24 cellular contexts compared by ENCODE assay signal in the genomic region with DNA sequence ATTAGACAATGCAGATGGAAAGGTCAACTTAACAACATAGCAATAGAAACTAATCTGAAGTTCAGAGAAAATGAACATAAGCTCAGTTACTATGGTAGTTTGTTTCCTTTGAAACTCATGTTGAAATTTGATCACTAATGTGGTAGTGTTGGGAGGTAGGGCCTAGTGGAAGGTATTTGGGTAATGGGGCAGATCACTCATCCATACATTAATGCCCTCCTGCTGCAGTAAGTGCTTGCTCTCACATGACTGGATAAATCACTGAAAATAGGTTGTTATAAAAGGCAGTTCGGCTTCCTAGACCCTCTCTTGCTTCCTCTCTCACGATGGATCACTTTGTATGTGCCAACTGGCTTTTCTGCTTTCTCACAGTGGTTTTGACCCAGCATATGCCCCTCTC.
DNase-seq lines count a peak whose midpoint lies in the region; ATAC-seq and TF ChIP-seq lines count a peak whose summit lies in the region.
"Had no signal": no experiment of that assay in that cellular context is flagged by ENCODE, and none has a peak within 500 bp of the region (broad histone marks: within the 10 kb centered on the region; RNA-seq: fewer than 3 reads in every experiment).

No MANE protein-coding gene starts in this region.

- H3K79me2 ChIP-seq in HCT116 (ENCODE audit: insufficient read depth, low read length) (no peaks in the 10 kb centered on the region), MM.1S (ENCODE audit: low read length) (no peaks in the 10 kb centered on the region)
- H3K79me2 ChIP-seq: hepatocyte had no signal

- H4K20me1 ChIP-seq in HCT116 (ENCODE audit: insufficient read depth), result no peaks in the 10 kb centered on the region
- no peaks in the 10 kb centered on the region for H4K20me1 ChIP-seq in MM.1S (ENCODE audit: insufficient read depth, low read length)

- TF ChIP-seq RAD21 in HCT116 (IDR thresholded peaks at IDR 0.05; ENCODE audit: low read depth), result no peak

- H3K36me3 Mint-ChIP-seq in WTC11, result no peaks in the 10 kb centered on the region
- H3K36me3 Mint-ChIP-seq: activated naive CD4-positive, alpha-beta T cell treated with anti-CD3 and anti-CD28 coated beads, Interleukin-2, amount 50 U/mL, for 72 hours had no signal

- no peaks in the 10 kb centered on the region for H3K9me3 ChIP-seq in HCT116 (ENCODE audit: control insufficient read depth in 1 of 2, insufficient read depth in 1 of 2, low read depth in 1 of 2, low read length in 2 of 2)
- H3K9me3 ChIP-seq in MM.1S (replicated peaks; ENCODE audit: insufficient read depth, low read length), result no peaks in the 10 kb centered on the region
- H3K9me3 ChIP-seq: spleen, thyroid gland had no signal

- no peak for TF ChIP-seq CTCF in HCT116 (IDR thresholded peaks at IDR 0.05 in 2 of 3, conservative IDR thresholded peaks at IDR 0.05 in 1 of 3; ENCODE audit: borderline replicate concordance in 1 of 3, insufficient read depth in 1 of 3, low read depth in 2 of 3, low read length in 2 of 3)
- no peak for TF ChIP-seq CTCF in WTC11 (IDR thresholded peaks at IDR 0.05)
- no peak for TF ChIP-seq CTCF in MM.1S (IDR thresholded peaks at IDR 0.05; ENCODE audit: low read length)

- H3K36me3 ChIP-seq in HCT116 (ENCODE audit: control insufficient read depth in 1 of 2, insufficient read depth in 2 of 2, low read length in 2 of 2), result no peaks in the 10 kb centered on the region
- no peaks in the 10 kb centered on the region for H3K36me3 ChIP-seq in MM.1S (replicated peaks; ENCODE audit: insufficient read depth, low read length)
- H3K36me3 ChIP-seq: spleen, thyroid gland, WERI-Rb-1 had no signal

- no peaks in the 10 kb centered on the region for H3K9me3 Mint-ChIP-seq in WTC11
- H3K9me3 Mint-ChIP-seq: central memory CD8-positive, alpha-beta T cell; stimulated activated naive CD8-positive, alpha-beta T cell treated with anti-CD3 and anti-CD28 coated beads, Interleukin-15, Interleukin-2, amounts not matched to agents 100 ng/mL and 50 ng/mL, for 24 hours; T-helper 2 cell treated with Interferon-gamma antibody and Interleukin-4, amounts not matched to agents 5 μg/mL and 100 μg/mL, for 36 hours had no signal

- H3K27ac Mint-ChIP-seq in WTC11, result no peak overlapping the region
- H3K27ac Mint-ChIP-seq: activated naive CD4-positive, alpha-beta T cell treated with anti-CD3 and anti-CD28 coated beads, Interleukin-2, amount 50 U/mL, for 72 hours; CD4-positive, alpha-beta T cell; stimulated activated naive CD8-positive, alpha-beta T cell treated with anti-CD3 and anti-CD28 coated beads, Interleukin-15, Interleukin-2, amounts not matched to agents 100 ng/mL and 50 ng/mL, for 24 hours; T-helper 2 cell treated with Interferon-gamma antibody and Interleukin-4, amounts not matched to agents 5 μg/mL and 100 μg/mL, for 36 hours had no signal

- H3K4me2 ChIP-seq in HCT116 (ENCODE audit: low read length) (no peak overlapping the region), MM.1S (ENCODE audit: low read depth, low read length) (no peak overlapping the region)
- H3K4me2 ChIP-seq: hepatocyte, KMS-11 had no signal

- H3K27me3 Mint-ChIP-seq in WTC11 (ENCODE audit: low read depth), result no peaks in the 10 kb centered on the region
- H3K27me3 Mint-ChIP-seq: CD4-positive, alpha-beta T cell; central memory CD8-positive, alpha-beta T cell; stimulated activated naive CD8-positive, alpha-beta T cell treated with anti-CD3 and anti-CD28 coated beads, Interleukin-15, Interleukin-2, amounts not matched to agents 100 ng/mL and 50 ng/mL, for 24 hours had no signal

- no peaks in the 10 kb centered on the region for H3F3A ChIP-seq in MM.1S (ENCODE audit: insufficient read depth, low read length)

- H3K9ac ChIP-seq in HCT116 (ENCODE audit: low read length), result no peak overlapping the region
- no peak overlapping the region for H3K9ac ChIP-seq in MM.1S (ENCODE audit: low read length)
- H3K9ac ChIP-seq: KMS-11 had no signal

- CTCF ChIA-PET in HCT116 (lab: Charles Lee), result no interaction called here
- CTCF ChIA-PET in WTC11 (lab: Charles Lee), result no interaction called here

- POLR2A ChIA-PET in HCT116 (lab: Charles Lee), result no interaction called here
- POLR2A ChIA-PET in WTC11 (lab: Charles Lee), result no interaction called here

- no TSS peak for BruUV-seq in HCT116 (replicated peaks; lab: Mats Ljungman, UMichigan)

- peaks cover 8% of the 10 kb centered on the region for H3K4me1 Mint-ChIP-seq in WTC11
- H3K4me1 Mint-ChIP-seq: central memory CD8-positive, alpha-beta T cell had no signal

- ATAC-seq in HCT116 (no peak), WTC11 (peak; percentile 84), HG02571 (IDR thresholded peaks at IDR 0.05; ENCODE audit: unreplicated experiment) (no peak)
- ATAC-seq: activated naive CD4-positive, alpha-beta T cell treated with anti-CD3 and anti-CD28 coated beads, Interleukin-2, amount 50 U/mL, for 72 hours had no signal

- H3K9me2 ChIP-seq in HCT116 (ENCODE audit: insufficient read depth) (no peaks in the 10 kb centered on the region; the same call in 1 of the 2 replicates), MM.1S (replicated peaks; ENCODE audit: insufficient read depth, low read length) (no peaks in the 10 kb centered on the region)

- no peak overlapping the region for H3K27ac ChIP-seq in HCT116 (ENCODE audit: low read depth, low read length)
- no peak overlapping the region for H3K27ac ChIP-seq in MM.1S (ENCODE audit: low read length)
- H3K27ac ChIP-seq: epithelial cell of prostate, hepatocyte, KMS-11, spleen, thyroid gland, WERI-Rb-1 had no signal

- no peaks in the 10 kb centered on the region for H3K4me1 ChIP-seq in HCT116 (ENCODE audit: control insufficient read depth in 1 of 2, insufficient read depth in 2 of 2, low read length in 2 of 2)
- no peaks in the 10 kb centered on the region for H3K4me1 ChIP-seq in MM.1S (ENCODE audit: low read length)
- H3K4me1 ChIP-seq: spleen, thyroid gland had no signal

- intact Hi-C loops in HCT116 (cut with micrococcal nuclease), result no loop called here

- TF ChIP-seq POLR2A in HCT116 (IDR thresholded peaks at IDR 0.05; ENCODE audit: borderline replicate concordance, extremely low read depth, insufficient read depth, insufficient read length), result no peak

- DNase-seq in HCT116 (ENCODE audit: low read depth, low spot score), result no peak
- DNase-seq in NCI-H2081 treated with DMSO at 0.1 percent for 48 hours (lab: John Stamatoyannopoulos, UW), result peak; percentile 37
- no peak for DNase-seq in WTC11 (ENCODE audit: low spot score)
- peak; percentile 68 for DNase-seq in left kidney (ENCODE audit: low read depth, low spot score)
- no peak for DNase-seq in stimulated activated CD4-positive, alpha-beta T cell treated with anti-CD3 and anti-CD28 coated beads, Interleukin-1b, Interleukin-23, amount 100 ng/mL, for 48 hours
- no peak for DNase-seq in MM.1S
- no peak for DNase-seq in NOMO-1 (lab: John Stamatoyannopoulos, UW; ENCODE audit: unreplicated experiment in 2 of 2)
- DNase-seq: aorta; CD4-positive, alpha-beta T cell; kidney; MV-4-11; NCI-H2227 treated with DMSO at 0.1 percent for 48 hours; occipital lobe; spleen; thyroid gland; WERI-Rb-1 had no signal

- H2AFZ ChIP-seq in HCT116 (ENCODE audit: low read depth, low read length, poor library complexity, severe bottlenecking) (peak overlapping the region; percentile 11), MM.1S (ENCODE audit: low read length) (no peak overlapping the region)
- H2AFZ ChIP-seq: hepatocyte had no signal

- H3K27me3 ChIP-seq in HCT116 (ENCODE audit: insufficient read depth, low read length) (no peaks in the 10 kb centered on the region), MM.1S (replicated peaks; ENCODE audit: insufficient read depth, low read length) (no peaks in the 10 kb centered on the region)
- H3K27me3 ChIP-seq: hepatocyte, spleen, thyroid gland had no signal

- RAD21 ChIA-PET in HCT116 (lab: Charles Lee; ENCODE audit: low non-redundant PET in 1 of 2, low total read pairs in 2 of 2, uncharacterized antibody in 2 of 2, unreplicated experiment in 2 of 2), result no interaction called here

- H3K4me3 Mint-ChIP-seq in WTC11, result no peak overlapping the region
- H3K4me3 Mint-ChIP-seq: CD4-positive, alpha-beta T cell; central memory CD8-positive, alpha-beta T cell; stimulated activated naive CD8-positive, alpha-beta T cell treated with anti-CD3 and anti-CD28 coated beads, Interleukin-15, Interleukin-2, amounts not matched to agents 100 ng/mL and 50 ng/mL, for 24 hours; T-helper 2 cell treated with Interferon-gamma antibody and Interleukin-4, amounts not matched to agents 5 μg/mL and 100 μg/mL, for 36 hours had no signal

- H3K4me3 ChIP-seq in HCT116 (replicated peaks in 1 of 2; ENCODE audit: low read depth in 1 of 2, low read length in 2 of 2) (no peak overlapping the region), MM.1S (ENCODE audit: low read length) (no peak overlapping the region)
- H3K4me3 ChIP-seq: hepatocyte, spleen, thyroid gland had no signal

TF ChIP-seq in WTC11, 78 proteins besides CTCF, POLR2A, EP300 and RAD21 (continues in another document):
- TF ChIP-seq PRRX2 (CRISPR knock-in tag; IDR thresholded peaks at IDR 0.05), result no peak
- no peak for TF ChIP-seq ZNF121 (CRISPR knock-in tag; IDR thresholded peaks at IDR 0.05)
- no peak for TF ChIP-seq JAZF1 (CRISPR knock-in tag; IDR thresholded peaks at IDR 0.05)
- TF ChIP-seq, protein P1, sequence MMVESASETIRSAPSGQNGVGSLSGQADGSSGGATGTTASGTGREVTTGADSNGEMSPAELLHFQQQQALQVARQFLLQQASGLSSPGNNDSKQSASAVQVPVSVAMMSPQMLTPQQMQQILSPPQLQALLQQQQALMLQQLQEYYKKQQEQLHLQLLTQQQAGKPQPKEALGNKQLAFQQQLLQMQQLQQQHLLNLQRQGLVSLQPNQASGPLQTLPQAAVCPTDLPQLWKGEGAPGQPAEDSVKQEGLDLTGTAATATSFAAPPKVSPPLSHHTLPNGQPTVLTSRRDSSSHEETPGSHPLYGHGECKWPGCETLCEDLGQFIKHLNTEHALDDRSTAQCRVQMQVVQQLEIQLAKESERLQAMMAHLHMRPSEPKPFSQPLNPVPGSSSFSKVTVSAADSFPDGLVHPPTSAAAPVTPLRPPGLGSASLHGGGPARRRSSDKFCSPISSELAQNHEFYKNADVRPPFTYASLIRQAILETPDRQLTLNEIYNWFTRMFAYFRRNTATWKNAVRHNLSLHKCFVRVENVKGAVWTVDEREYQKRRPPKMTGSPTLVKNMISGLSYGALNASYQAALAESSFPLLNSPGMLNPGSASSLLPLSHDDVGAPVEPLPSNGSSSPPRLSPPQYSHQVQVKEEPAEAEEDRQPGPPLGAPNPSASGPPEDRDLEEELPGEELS (CRISPR knock-in tag; IDR thresholded peaks at IDR 0.05), result no peak
- TF ChIP-seq ZNF232 (CRISPR knock-in tag; IDR thresholded peaks at IDR 0.05), result no peak
- TF ChIP-seq ZNF317 (CRISPR knock-in tag; IDR thresholded peaks at IDR 0.05; ENCODE audit: borderline replicate concordance, low read depth), result no peak
- no peak for TF ChIP-seq TP53 (CRISPR knock-in tag; IDR thresholded peaks at IDR 0.05)
- TF ChIP-seq FOXK1 (CRISPR knock-in tag; IDR thresholded peaks at IDR 0.05), result no peak

Comparison
In these comparisons a context has a peak if more than half of its experiments do, and no peak if none do; other contexts are left out.
1. DNase-seq: peak in NCI-H2081 treated with DMSO at 0.1 percent for 48 hours (single experiment) and left kidney (single experiment); none in HCT116 (single experiment), WTC11 (single experiment), stimulated activated CD4-positive, alpha-beta T cell treated with anti-CD3 and anti-CD28 coated beads, Interleukin-1b, Interleukin-23, amount 100 ng/mL, for 48 hours (single experiment), MM.1S (single experiment) and NOMO-1 (0 of 2).